In the genomic region with DNA sequence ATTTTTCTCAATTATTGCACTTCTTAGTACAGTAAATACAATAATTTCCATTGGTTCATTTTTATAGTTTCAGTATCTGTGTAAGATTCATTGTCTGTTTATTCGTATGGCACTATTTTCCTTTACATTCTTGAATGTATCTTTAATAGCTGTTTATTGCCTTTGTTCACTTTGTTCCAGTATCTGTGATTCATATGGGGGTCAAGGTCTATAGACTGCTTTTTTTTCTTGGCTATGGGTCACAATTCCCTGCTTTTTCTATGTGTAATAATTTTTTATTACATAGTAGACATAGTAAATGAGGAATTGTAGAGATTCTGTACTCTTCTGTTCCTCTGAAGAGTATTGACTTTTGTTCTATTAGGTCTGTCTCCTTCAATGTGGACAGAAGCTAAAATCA, we compare ENCODE assay signal across 30 cellular contexts. TPM values are rescaled to one million over a fixed set of nuclear protein-coding genes. Genes with fewer than 3 reads are reported as not detected.
"Had no signal": no experiment of that assay in that cellular context is flagged by ENCODE, and none has a peak within 500 bp of the region (broad histone marks: within the 10 kb centered on the region; RNA-seq: fewer than 3 reads in every experiment).

No MANE protein-coding gene starts in this region.

- H3K36me3 ChIP-seq: ascending aorta, esophagus squamous epithelium, gastroesophageal sphincter had no signal

- DNase-seq: activated CD4-positive, alpha-beta memory T cell treated with anti-CD3 and anti-CD28 coated beads, Interleukin-2, amount 10 ng/mL, durations not matched to agents 7 days and 5 days; activated CD4-positive, alpha-beta T cell treated with anti-CD3 and anti-CD28 coated beads for 36 hours; activated CD4-positive, alpha-beta T cell treated with anti-CD3 and anti-CD28 coated beads, Interleukin-2, amount 10 ng/mL, durations not matched to agents 24 days and 14 days; activated CD4-positive, CD25-positive, alpha-beta regulatory T cell; activated CD4-positive, CD25-positive, alpha-beta regulatory T cell treated with anti-CD3 and anti-CD28 coated beads, Interleukin-2, amount 50 U/mL, for 72 hours; activated CD8-positive, alpha-beta memory T cell treated with anti-CD3 and anti-CD28 coated beads, Interleukin-2, amount 50 U/mL, for 48 hours; activated gamma-delta T cell; activated naive CD4-positive, alpha-beta T cell; activated naive CD4-positive, alpha-beta T cell treated with anti-CD3 and anti-CD28 coated beads, Interleukin-2, amount 10 ng/mL, durations not matched to agents 7 days and 5 days; activated naive CD8-positive, alpha-beta T cell treated with anti-CD3 and anti-CD28 coated beads, Interleukin-2, amount 10 ng/mL, durations not matched to agents 7 days and 5 days; activated T-cell treated with anti-CD3 and anti-CD28 coated beads for 4 hours; activated T-cell treated with anti-CD3 and anti-CD28 coated beads, Interleukin-2, amount 50 U/mL, for 24 hours; activated T-cell treated with anti-CD3 and anti-CD28 coated beads, Interleukin-2, amount 50 U/mL, for 72 hours; effector CD4-positive, alpha-beta T cell; effector memory CD8-positive, alpha-beta T cell; esophagus squamous epithelium; foreskin melanocyte; T-helper 1 cell; T-helper 17 cell had no signal

- H3K27ac ChIP-seq: ascending aorta, coronary artery, epithelial cell of prostate, esophagus squamous epithelium, gastroesophageal sphincter had no signal

- FAIRE-seq: bronchial epithelial cell had no signal

- H3K4me1 ChIP-seq: ascending aorta, esophagus squamous epithelium, gastroesophageal sphincter had no signal

- H3K9me3 ChIP-seq: esophagus squamous epithelium had no signal

- H3K27me3 ChIP-seq: ascending aorta, esophagus squamous epithelium, gastroesophageal sphincter had no signal

- H3K4me3 ChIP-seq: ascending aorta, coronary artery, esophagus squamous epithelium, gastroesophageal sphincter had no signal

- ATAC-seq: activated CD4-positive, alpha-beta T cell treated with anti-CD3 and anti-CD28 coated beads for 36 hours; activated naive CD4-positive, alpha-beta T cell treated with anti-CD3 and anti-CD28 coated beads, Interleukin-2, amount 50 U/mL, for 72 hours; activated T-cell treated with anti-CD3 and anti-CD28 coated beads, Interleukin-2, amount 50 U/mL, for 72 hours; effector memory CD8-positive, alpha-beta T cell; gastroesophageal sphincter; T-helper 17 cell had no signal

RNA-seq across cellular contexts. Expression of gene ACRV1, which starts 10.5 kb away (rescaled TPM):
- total RNA-seq: activated CD4-positive, alpha-beta memory T cell treated with anti-CD3 and anti-CD28 coated beads, Interleukin-2, amount 10 ng/mL, durations not matched to agents 7 days and 5 days; activated CD4-positive, alpha-beta T cell treated with anti-CD3 and anti-CD28 coated beads for 36 hours; activated CD4-positive, alpha-beta T cell treated with anti-CD3 and anti-CD28 coated beads, Interleukin-2, amount 10 ng/mL, durations not matched to agents 24 days and 14 days; activated naive CD4-positive, alpha-beta T cell treated with anti-CD3 and anti-CD28 coated beads, Interleukin-2, amount 50 U/mL, for 72 hours; activated naive CD8-positive, alpha-beta T cell treated with anti-CD3 and anti-CD28 coated beads, Interleukin-2, amount 10 ng/mL, durations not matched to agents 7 days and 5 days; ascending aorta; bronchial epithelial cell; cardiac septum; esophagus squamous epithelium; fibroblast of lung; fibroblast of villous mesenchyme; gastroesophageal sphincter; glomerular endothelial cell; T-helper 17 cell had no signal
- polyA plus RNA-seq: esophagus, fibroblast of lung had no signal
